ENCODE assay signal across 1 cellular context in the genomic region with DNA sequence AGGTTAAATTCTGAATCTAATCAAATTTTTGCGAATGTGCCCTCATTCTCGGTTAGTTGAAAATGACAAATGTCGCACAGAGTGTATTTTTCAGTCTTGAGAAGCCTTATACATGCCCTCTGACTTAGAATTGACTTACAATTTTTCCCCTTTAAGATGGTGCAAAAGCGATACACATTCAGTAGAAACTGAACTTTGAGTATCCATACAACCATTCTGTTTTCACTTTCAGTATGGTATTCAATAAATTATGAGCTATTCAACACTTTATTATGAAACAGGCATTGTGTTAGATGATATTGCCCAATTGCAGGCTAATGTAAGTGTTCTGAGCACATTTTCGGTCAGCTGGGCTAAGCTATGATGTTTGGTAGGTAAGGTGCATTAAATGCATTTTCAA.
TF ChIP-seq lines count a peak whose summit lies in the region.

No MANE protein-coding gene starts in this region.

TF ChIP-seq in GM12878, 131 proteins besides CTCF, POLR2A, EP300 and RAD21 (continued from another document):
- TF ChIP-seq, protein P1, sequence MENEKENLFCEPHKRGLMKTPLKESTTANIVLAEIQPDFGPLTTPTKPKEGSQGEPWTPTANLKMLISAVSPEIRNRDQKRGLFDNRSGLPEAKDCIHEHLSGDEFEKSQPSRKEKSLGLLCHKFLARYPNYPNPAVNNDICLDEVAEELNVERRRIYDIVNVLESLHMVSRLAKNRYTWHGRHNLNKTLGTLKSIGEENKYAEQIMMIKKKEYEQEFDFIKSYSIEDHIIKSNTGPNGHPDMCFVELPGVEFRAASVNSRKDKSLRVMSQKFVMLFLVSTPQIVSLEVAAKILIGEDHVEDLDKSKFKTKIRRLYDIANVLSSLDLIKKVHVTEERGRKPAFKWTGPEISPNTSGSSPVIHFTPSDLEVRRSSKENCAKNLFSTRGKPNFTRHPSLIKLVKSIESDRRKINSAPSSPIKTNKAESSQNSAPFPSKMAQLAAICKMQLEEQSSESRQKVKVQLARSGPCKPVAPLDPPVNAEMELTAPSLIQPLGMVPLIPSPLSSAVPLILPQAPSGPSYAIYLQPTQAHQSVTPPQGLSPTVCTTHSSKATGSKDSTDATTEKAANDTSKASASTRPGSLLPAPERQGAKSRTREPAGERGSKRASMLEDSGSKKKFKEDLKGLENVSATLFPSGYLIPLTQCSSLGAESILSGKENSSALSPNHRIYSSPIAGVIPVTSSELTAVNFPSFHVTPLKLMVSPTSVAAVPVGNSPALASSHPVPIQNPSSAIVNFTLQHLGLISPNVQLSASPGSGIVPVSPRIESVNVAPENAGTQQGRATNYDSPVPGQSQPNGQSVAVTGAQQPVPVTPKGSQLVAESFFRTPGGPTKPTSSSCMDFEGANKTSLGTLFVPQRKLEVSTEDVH (IDR thresholded peaks at IDR 0.05; ENCODE audit: low read depth, partially characterized antibody), result no peak
- no peak for TF ChIP-seq MEF2A (IDR thresholded peaks at IDR 0.05; ENCODE audit: insufficient read depth, low read depth, low read length)
- no peak for TF ChIP-seq ZNF24 (IDR thresholded peaks at IDR 0.05)
- TF ChIP-seq JUNB (IDR thresholded peaks at IDR 0.05), result no peak
- TF ChIP-seq NFYA (IDR thresholded peaks at IDR 0.05; ENCODE audit: borderline replicate concordance, low read depth, low read length), result no peak
- no peak for TF ChIP-seq MYC (IDR thresholded peaks at IDR 0.05; ENCODE audit: insufficient read depth, insufficient read length, insufficient replicate concordance, low read length, severe bottlenecking)
- TF ChIP-seq, protein P2, sequence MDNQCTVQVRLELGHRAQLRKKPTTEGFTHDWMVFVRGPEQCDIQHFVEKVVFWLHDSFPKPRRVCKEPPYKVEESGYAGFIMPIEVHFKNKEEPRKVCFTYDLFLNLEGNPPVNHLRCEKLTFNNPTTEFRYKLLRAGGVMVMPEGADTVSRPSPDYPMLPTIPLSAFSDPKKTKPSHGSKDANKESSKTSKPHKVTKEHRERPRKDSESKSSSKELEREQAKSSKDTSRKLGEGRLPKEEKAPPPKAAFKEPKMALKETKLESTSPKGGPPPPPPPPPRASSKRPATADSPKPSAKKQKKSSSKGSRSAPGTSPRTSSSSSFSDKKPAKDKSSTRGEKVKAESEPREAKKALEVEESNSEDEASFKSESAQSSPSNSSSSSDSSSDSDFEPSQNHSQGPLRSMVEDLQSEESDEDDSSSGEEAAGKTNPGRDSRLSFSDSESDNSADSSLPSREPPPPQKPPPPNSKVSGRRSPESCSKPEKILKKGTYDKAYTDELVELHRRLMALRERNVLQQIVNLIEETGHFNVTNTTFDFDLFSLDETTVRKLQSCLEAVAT (IDR thresholded peaks at IDR 0.05), result no peak
- TF ChIP-seq SMARCA5 (IDR thresholded peaks at IDR 0.05), result no peak
- no peak for TF ChIP-seq YY1 (IDR thresholded peaks at IDR 0.05; ENCODE audit: low read depth, low read length)
- TF ChIP-seq KDM1A (IDR thresholded peaks at IDR 0.05; ENCODE audit: borderline replicate concordance), result no peak
- TF ChIP-seq, protein P3, sequence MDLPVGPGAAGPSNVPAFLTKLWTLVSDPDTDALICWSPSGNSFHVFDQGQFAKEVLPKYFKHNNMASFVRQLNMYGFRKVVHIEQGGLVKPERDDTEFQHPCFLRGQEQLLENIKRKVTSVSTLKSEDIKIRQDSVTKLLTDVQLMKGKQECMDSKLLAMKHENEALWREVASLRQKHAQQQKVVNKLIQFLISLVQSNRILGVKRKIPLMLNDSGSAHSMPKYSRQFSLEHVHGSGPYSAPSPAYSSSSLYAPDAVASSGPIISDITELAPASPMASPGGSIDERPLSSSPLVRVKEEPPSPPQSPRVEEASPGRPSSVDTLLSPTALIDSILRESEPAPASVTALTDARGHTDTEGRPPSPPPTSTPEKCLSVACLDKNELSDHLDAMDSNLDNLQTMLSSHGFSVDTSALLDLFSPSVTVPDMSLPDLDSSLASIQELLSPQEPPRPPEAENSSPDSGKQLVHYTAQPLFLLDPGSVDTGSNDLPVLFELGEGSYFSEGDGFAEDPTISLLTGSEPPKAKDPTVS (IDR thresholded peaks at IDR 0.05; ENCODE audit: low read depth, low read length), result no peak
- no peak for TF ChIP-seq MTA3 (IDR thresholded peaks at IDR 0.05; ENCODE audit: borderline replicate concordance, low read length)
- TF ChIP-seq, protein P4, sequence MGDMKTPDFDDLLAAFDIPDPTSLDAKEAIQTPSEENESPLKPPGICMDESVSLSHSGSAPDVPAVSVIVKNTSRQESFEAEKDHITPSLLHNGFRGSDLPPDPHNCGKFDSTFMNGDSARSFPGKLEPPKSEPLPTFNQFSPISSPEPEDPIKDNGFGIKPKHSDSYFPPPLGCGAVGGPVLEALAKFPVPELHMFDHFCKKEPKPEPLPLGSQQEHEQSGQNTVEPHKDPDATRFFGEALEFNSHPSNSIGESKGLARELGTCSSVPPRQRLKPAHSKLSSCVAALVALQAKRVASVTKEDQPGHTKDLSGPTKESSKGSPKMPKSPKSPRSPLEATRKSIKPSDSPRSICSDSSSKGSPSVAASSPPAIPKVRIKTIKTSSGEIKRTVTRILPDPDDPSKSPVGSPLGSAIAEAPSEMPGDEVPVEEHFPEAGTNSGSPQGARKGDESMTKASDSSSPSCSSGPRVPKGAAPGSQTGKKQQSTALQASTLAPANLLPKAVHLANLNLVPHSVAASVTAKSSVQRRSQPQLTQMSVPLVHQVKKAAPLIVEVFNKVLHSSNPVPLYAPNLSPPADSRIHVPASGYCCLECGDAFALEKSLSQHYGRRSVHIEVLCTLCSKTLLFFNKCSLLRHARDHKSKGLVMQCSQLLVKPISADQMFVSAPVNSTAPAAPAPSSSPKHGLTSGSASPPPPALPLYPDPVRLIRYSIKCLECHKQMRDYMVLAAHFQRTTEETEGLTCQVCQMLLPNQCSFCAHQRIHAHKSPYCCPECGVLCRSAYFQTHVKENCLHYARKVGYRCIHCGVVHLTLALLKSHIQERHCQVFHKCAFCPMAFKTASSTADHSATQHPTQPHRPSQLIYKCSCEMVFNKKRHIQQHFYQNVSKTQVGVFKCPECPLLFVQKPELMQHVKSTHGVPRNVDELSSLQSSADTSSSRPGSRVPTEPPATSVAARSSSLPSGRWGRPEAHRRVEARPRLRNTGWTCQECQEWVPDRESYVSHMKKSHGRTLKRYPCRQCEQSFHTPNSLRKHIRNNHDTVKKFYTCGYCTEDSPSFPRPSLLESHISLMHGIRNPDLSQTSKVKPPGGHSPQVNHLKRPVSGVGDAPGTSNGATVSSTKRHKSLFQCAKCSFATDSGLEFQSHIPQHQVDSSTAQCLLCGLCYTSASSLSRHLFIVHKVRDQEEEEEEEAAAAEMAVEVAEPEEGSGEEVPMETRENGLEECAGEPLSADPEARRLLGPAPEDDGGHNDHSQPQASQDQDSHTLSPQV (IDR thresholded peaks at IDR 0.05), result no peak
